In the genomic region with DNA sequence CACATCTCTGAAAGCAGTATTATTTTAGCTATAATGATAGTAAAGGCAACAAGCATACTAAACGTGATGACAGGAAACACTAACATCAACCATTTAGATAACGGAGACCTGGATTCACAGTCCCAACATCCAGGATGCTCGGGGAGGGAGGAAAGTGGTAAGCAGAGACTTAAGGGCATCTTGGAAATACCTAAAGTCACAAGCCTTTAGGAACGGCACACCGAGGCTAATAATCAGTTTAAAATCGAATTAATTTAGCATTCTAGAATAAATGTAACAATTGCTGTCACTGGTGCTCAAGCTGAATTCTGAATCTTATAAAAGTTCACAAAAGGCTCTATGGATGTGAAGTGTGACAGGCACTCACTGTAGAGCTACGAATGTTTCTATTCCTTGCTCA, we compare ENCODE assay signal across 8 cellular contexts. TPM values are rescaled to one million over a fixed set of nuclear protein-coding genes. Genes with fewer than 3 reads are reported as not detected.
DNase-seq lines count a peak whose midpoint lies in the region; ATAC-seq lines count a peak whose summit lies in the region.

No MANE protein-coding gene starts in this region.

- no peak overlapping the region for H2BK120ac ChIP-seq in trophoblast cell (ENCODE audit: insufficient read depth, low read length, poor library complexity)

- no peak overlapping the region for H3K14ac ChIP-seq in trophoblast cell (ENCODE audit: low read length)

- WGBS in trophoblast cell (ENCODE audit: extremely low coverage, insufficient coverage, insufficient read length), result no CpG with 5 or more reads among the region's 7 CpGs

- H3K18ac ChIP-seq in trophoblast cell (ENCODE audit: low read length), result no peak overlapping the region

- no peak overlapping the region for H3K23ac ChIP-seq in trophoblast cell (ENCODE audit: low read length)

- ATAC-seq in GM19023 (IDR thresholded peaks at IDR 0.05; ENCODE audit: unreplicated experiment), result no peak
- no peak for ATAC-seq in HG02763 (IDR thresholded peaks at IDR 0.05; ENCODE audit: unreplicated experiment)

- H3K4me1 ChIP-seq in ES-I3 (ENCODE audit: insufficient read depth, low read length), result no peaks in the 10 kb centered on the region
- no peaks in the 10 kb centered on the region for H3K4me1 ChIP-seq in NT2/D1 (ENCODE audit: insufficient read depth, insufficient read length)
- H3K4me1 ChIP-seq in trophoblast cell (ENCODE audit: control insufficient read depth in 1 of 2, insufficient read depth in 2 of 2, low read length in 2 of 2), result peaks cover 0 to 6% of the 10 kb centered on the region in 2 experiments

- H4K12ac ChIP-seq in trophoblast cell (ENCODE audit: low read depth, low read length), result no peak overlapping the region

- H3K79me1 ChIP-seq in trophoblast cell (ENCODE audit: low read length), result peaks cover 13% of the 10 kb centered on the region

- no peak overlapping the region for H2BK5ac ChIP-seq in trophoblast cell (ENCODE audit: low read depth, low read length, poor library complexity)

- no peak overlapping the region for H4K8ac ChIP-seq in trophoblast cell (ENCODE audit: low read depth, low read length)

- no peak overlapping the region for H4K91ac ChIP-seq in trophoblast cell (ENCODE audit: low read depth, low read length)

- no peak for DNase-seq in NT2/D1 (ENCODE audit: low read depth, low spot score)
- no peak for DNase-seq in epithelial cell of prostate (ENCODE audit: low read depth, low spot score)
- no peak for DNase-seq in trophoblast cell
- no peak for DNase-seq in NCI-H446 treated with DMSO at 0.1 percent for 48 hours (lab: John Stamatoyannopoulos, UW)
- no peak for DNase-seq in AG08395 (ENCODE audit: low spot score)

- H3K4me3 ChIP-seq in NT2/D1 (ENCODE audit: insufficient read length, low read depth) (peak overlapping the region; percentile 73), trophoblast cell (ENCODE audit: low read depth, low read length) (no peak overlapping the region)

- H2AFZ ChIP-seq in trophoblast cell (ENCODE audit: insufficient read depth, low read length, poor library complexity), result no peak overlapping the region

- peaks cover 5% of the 10 kb centered on the region; the same call in 1 of the 2 replicates for H3K9me3 ChIP-seq in ES-I3 (ENCODE audit: control insufficient read depth, insufficient read depth, low read length)
- H3K9me3 ChIP-seq in NT2/D1 (ENCODE audit: insufficient read depth, low read length), result peaks cover 6% of the 10 kb centered on the region; the same call in 1 of the 2 replicates
- H3K9me3 ChIP-seq in trophoblast cell (ENCODE audit: insufficient read depth, low read depth, low read length), result peaks cover 2% of the 10 kb centered on the region

- peaks cover 19% of the 10 kb centered on the region for H3K27me3 ChIP-seq in NT2/D1 (ENCODE audit: insufficient read depth, insufficient read length)
- no peaks in the 10 kb centered on the region for H3K27me3 ChIP-seq in trophoblast cell (ENCODE audit: insufficient read depth, low read length)

- H2BK12ac ChIP-seq in trophoblast cell (ENCODE audit: low read length), result no peak overlapping the region

- H2AK5ac ChIP-seq in trophoblast cell (ENCODE audit: low read length), result no peak overlapping the region

- H3K27ac ChIP-seq in epithelial cell of prostate, result peak overlapping the region; percentile 48
- no peak overlapping the region for H3K27ac ChIP-seq in trophoblast cell (ENCODE audit: low read depth, low read length)

- H3K4ac ChIP-seq in trophoblast cell (ENCODE audit: low read depth, low read length), result no peak overlapping the region

- peak overlapping the region; percentile 92 for H3K4me2 ChIP-seq in trophoblast cell (ENCODE audit: low read length)

- no peaks in the 10 kb centered on the region for H3K36me3 ChIP-seq in ES-I3 (ENCODE audit: insufficient read depth, low read length)
- H3K36me3 ChIP-seq in NT2/D1 (ENCODE audit: insufficient read depth, insufficient read length, low read length), result no peaks in the 10 kb centered on the region
- no peaks in the 10 kb centered on the region for H3K36me3 ChIP-seq in trophoblast cell (ENCODE audit: control insufficient read depth in 1 of 2, insufficient read depth in 2 of 2, low read length in 2 of 2)

- peaks cover 11% of the 10 kb centered on the region for H3K79me2 ChIP-seq in trophoblast cell (ENCODE audit: control insufficient read depth, insufficient read depth, low read length, poor library complexity)

- H3K9ac ChIP-seq in ES-I3 (ENCODE audit: low read depth, low read length), result peak overlapping the region; percentile 99
- H3K9ac ChIP-seq in NT2/D1 (ENCODE audit: insufficient read length, low read depth), result no peak overlapping the region
- H3K9ac ChIP-seq in trophoblast cell (ENCODE audit: low read length), result no peak overlapping the region

RNA-seq across cellular contexts. Expression of a gene that starts 1.3 kb away (rescaled TPM):
- polyA plus RNA-seq in trophoblast cell (2013), result 70.6 and 73.9 TPM in 2 replicates
